15 cellular contexts compared by ENCODE assay signal in genomic region chr19:5564930-5565329, GRCh38. TPM values are rescaled to one million over a fixed set of nuclear protein-coding genes. Genes with fewer than 3 reads are reported as not detected.
A peak's percentile ranks its signal among the peaks of the same experiment; 100 is the strongest.
DNase-seq lines count a peak whose midpoint lies in the region; ATAC-seq and TF ChIP-seq lines count a peak whose summit lies in the region.
"Had no signal": no experiment of that assay in that cellular context is flagged by ENCODE, and none has a peak within 500 bp of the region (broad histone marks: within the 10 kb centered on the region; RNA-seq: fewer than 3 reads in every experiment).

No MANE protein-coding gene starts in this region.

- H3K9ac ChIP-seq in SK-N-SH (no peak overlapping the region), trophoblast cell (ENCODE audit: low read length) (no peak overlapping the region)
- H3K9ac ChIP-seq: BLaER1 had no signal

- H3K27ac ChIP-seq in SK-N-SH (ENCODE audit: low read depth in 2 of 2, low read length in 1 of 2) (no peak overlapping the region), trophoblast cell (ENCODE audit: low read depth, low read length) (no peak overlapping the region), spleen (no peak overlapping the region)
- H3K27ac ChIP-seq: 22Rv1, BLaER1 had no signal

- H3K36me3 ChIP-seq in SK-N-SH (replicated peaks in 1 of 2; ENCODE audit: control insufficient read depth in 1 of 2, insufficient read depth in 2 of 2, low read length in 1 of 2) (no peaks in the 10 kb centered on the region), trophoblast cell (ENCODE audit: control insufficient read depth in 1 of 2, insufficient read depth in 2 of 2, low read length in 2 of 2) (no peaks in the 10 kb centered on the region), spleen (no peaks in the 10 kb centered on the region)

- ATAC-seq in SK-N-SH treated with all-trans-retinoic acid at 6 μM for 48 hours, result no peak
- no peak for ATAC-seq in HG03469 (IDR thresholded peaks at IDR 0.05; ENCODE audit: unreplicated experiment)
- ATAC-seq in GM21529 (IDR thresholded peaks at IDR 0.05; ENCODE audit: unreplicated experiment), result no peak
- no peak for ATAC-seq in HG02885 (IDR thresholded peaks at IDR 0.05; ENCODE audit: poor library complexity, unreplicated experiment)
- ATAC-seq: HCT116 had no signal

- 53% methylated on average over 7 of the region's 7 CpGs for whole genome bisulfite sequencing in SK-N-SH (ENCODE audit: low lambda C conversion rate)
- no CpG with 5 or more reads among the region's 7 CpGs for WGBS in trophoblast cell (ENCODE audit: extremely low coverage, insufficient coverage, insufficient read length)
- WGBS in spleen, 5 donors, result 67 to 74% (median 72%) methylated on average over 7 of the region's 7 CpGs

- H3K4me1 Mint-ChIP-seq in endothelial cell (ENCODE audit: unreplicated experiment), result no peaks in the 10 kb centered on the region
- H3K4me1 Mint-ChIP-seq: CD4-positive, CD25-positive, alpha-beta regulatory T cell had no signal

- no peak for TF ChIP-seq EP300 in SK-N-SH (IDR thresholded peaks at IDR 0.05; ENCODE audit: borderline replicate concordance in 1 of 2, low read depth in 1 of 2, low read length in 1 of 2)

- H3K36me3 Mint-ChIP-seq in endothelial cell (ENCODE audit: low read depth, unreplicated experiment), result no peaks in the 10 kb centered on the region
- H3K36me3 Mint-ChIP-seq: CD4-positive, CD25-positive, alpha-beta regulatory T cell had no signal

- peak overlapping the region; percentile 61 for H3K27ac Mint-ChIP-seq in endothelial cell (ENCODE audit: unreplicated experiment)
- H3K27ac Mint-ChIP-seq: CD4-positive, CD25-positive, alpha-beta regulatory T cell had no signal

- H3K23ac ChIP-seq in trophoblast cell (ENCODE audit: low read length), result no peak overlapping the region

- H3K4me1 ChIP-seq in SK-N-SH (ENCODE audit: control insufficient read depth in 1 of 2, insufficient read depth in 2 of 2, low read depth in 1 of 2, low read length in 1 of 2) (no peaks in the 10 kb centered on the region; a peak in 1 of 4 replicates), trophoblast cell (ENCODE audit: control insufficient read depth in 1 of 2, insufficient read depth in 2 of 2, low read length in 2 of 2) (peaks cover 0 to 6% of the 10 kb centered on the region in 2 experiments), spleen (peaks cover 0 to 5% (median 0%) of the 10 kb centered on the region in 6 donors)

- peak overlapping the region; percentile 25 for H3K18ac ChIP-seq in trophoblast cell (ENCODE audit: low read length)

- H2BK12ac ChIP-seq in trophoblast cell (ENCODE audit: low read length), result no peak overlapping the region

- peaks cover 10% of the 10 kb centered on the region for H3K79me1 ChIP-seq in trophoblast cell (ENCODE audit: low read length)

- TF ChIP-seq POLR2A in spleen (IDR thresholded peaks at IDR 0.05), result no peak

- H2AK5ac ChIP-seq in trophoblast cell (ENCODE audit: low read length), result peak overlapping the region; percentile 33

- no peaks in the 10 kb centered on the region for H3F3A ChIP-seq in SK-N-SH (replicated peaks; ENCODE audit: insufficient read depth)

- intact Hi-C loops in spleen (cut with DNase I; ENCODE audit: low total_unique reads), result no loop called here

- H3K27me3 ChIP-seq in SK-N-SH (ENCODE audit: insufficient read depth) (peaks cover 28% of the 10 kb centered on the region), trophoblast cell (ENCODE audit: insufficient read depth, low read length) (no peaks in the 10 kb centered on the region), spleen (replicated peaks in 1 of 7) (peaks cover 0 to 97% (median 23%) of the 10 kb centered on the region in 7 donors)
- H3K27me3 ChIP-seq: BLaER1 had no signal

- no peak overlapping the region for H2BK5ac ChIP-seq in trophoblast cell (ENCODE audit: low read depth, low read length, poor library complexity)

- H3K79me2 ChIP-seq in SK-N-SH (ENCODE audit: insufficient read depth) (no peaks in the 10 kb centered on the region), trophoblast cell (ENCODE audit: control insufficient read depth, insufficient read depth, low read length, poor library complexity) (peaks cover 2% of the 10 kb centered on the region)

- H3K14ac ChIP-seq in trophoblast cell (ENCODE audit: low read length), result no peak overlapping the region

- POLR2A ChIA-PET in SK-N-SH (lab: Yijun Ruan, JAX), result no interaction called here

- no peak overlapping the region for H4K12ac ChIP-seq in trophoblast cell (ENCODE audit: low read depth, low read length)

- CTCF ChIA-PET in SK-N-SH (lab: Yijun Ruan, JAX), result no interaction called here

- peak overlapping the region; percentile 9 for H3K4ac ChIP-seq in trophoblast cell (ENCODE audit: low read depth, low read length)

- DNase-seq in SK-N-SH (peak; percentile 27), endothelial cell (ENCODE audit: low spot score) (no peak), trophoblast cell (peak; percentile 57 to 64), spleen (no peak)
- DNase-seq: AML-193; CD4-positive, CD25-positive, alpha-beta regulatory T cell; DMS53; GF-D8 had no signal

- peak overlapping the region; percentile 7 for H4K91ac ChIP-seq in trophoblast cell (ENCODE audit: low read depth, low read length)

- H3K27me3 Mint-ChIP-seq in endothelial cell (ENCODE audit: unreplicated experiment), result peaks cover 11% of the 10 kb centered on the region

- TF ChIP-seq CTCF in SK-N-SH (IDR thresholded peaks at IDR 0.05) (no peak), endothelial cell (IDR thresholded peaks at IDR 0.05; ENCODE audit: unreplicated experiment) (no peak), spleen (IDR thresholded peaks at IDR 0.05 in 8 of 11, conservative IDR thresholded peaks at IDR 0.05 in 3 of 11) (no peak)

- no peaks in the 10 kb centered on the region for H3K9me2 ChIP-seq in SK-N-SH

- H2AFZ ChIP-seq in SK-N-SH (ENCODE audit: low read depth) (no peak overlapping the region), trophoblast cell (ENCODE audit: insufficient read depth, low read length, poor library complexity) (no peak overlapping the region)

- no peak overlapping the region for H3K4me2 ChIP-seq in SK-N-SH
- no peak overlapping the region for H3K4me2 ChIP-seq in trophoblast cell (ENCODE audit: low read length)

- no peaks in the 10 kb centered on the region for H3K9me3 Mint-ChIP-seq in endothelial cell (ENCODE audit: unreplicated experiment)

- H4K20me1 ChIP-seq in SK-N-SH (ENCODE audit: insufficient read depth), result no peaks in the 10 kb centered on the region
- H4K20me1 ChIP-seq: BLaER1 had no signal

- H3K4me3 Mint-ChIP-seq in endothelial cell (ENCODE audit: unreplicated experiment), result no peak overlapping the region
- H3K4me3 Mint-ChIP-seq: CD4-positive, CD25-positive, alpha-beta regulatory T cell had no signal

- H4K8ac ChIP-seq in trophoblast cell (ENCODE audit: low read depth, low read length), result no peak overlapping the region

- no peak overlapping the region for H2BK120ac ChIP-seq in trophoblast cell (ENCODE audit: insufficient read depth, low read length, poor library complexity)

- H3K4me3 ChIP-seq in SK-N-SH (ENCODE audit: low read depth in 2 of 2, low read length in 1 of 2), result no peak overlapping the region
- H3K4me3 ChIP-seq in trophoblast cell (ENCODE audit: low read depth, low read length), result no peak overlapping the region
- no peak overlapping the region for H3K4me3 ChIP-seq in spleen
- H3K4me3 ChIP-seq: BLaER1 had no signal

- no peak for TF ChIP-seq RAD21 in SK-N-SH (IDR thresholded peaks at IDR 0.05; ENCODE audit: low read length)

- H3K9me3 ChIP-seq in SK-N-SH (no peaks in the 10 kb centered on the region), trophoblast cell (ENCODE audit: insufficient read depth, low read depth, low read length) (peaks cover 3% of the 10 kb centered on the region), spleen (peaks cover 0 to 20% (median 14%) of the 10 kb centered on the region in 8 donors)

TF ChIP-seq in SK-N-SH, 30 proteins besides CTCF, POLR2A, EP300 and RAD21:
- TF ChIP-seq MXI1 (IDR thresholded peaks at IDR 0.05; ENCODE audit: low read depth, low read length) (no peak), TAF1 (IDR thresholded peaks at IDR 0.05; ENCODE audit: borderline replicate concordance, low read depth, low read length) (no peak), TEAD4 (IDR thresholded peaks at IDR 0.05; ENCODE audit: borderline replicate concordance, insufficient read depth) (no peak), GATA2 (CRISPR knock-in tag; IDR thresholded peaks at IDR 0.05) (no peak), EZH2phosphoT487 (IDR thresholded peaks at IDR 0.05; ENCODE audit: borderline replicate concordance, low read depth) (no peak)

TF ChIP-seq in SK-N-SH treated with all-trans-retinoic acid at 6 μM for 48 hours, 23 proteins besides CTCF, POLR2A, EP300 and RAD21 (continues in another document):
- TF ChIP-seq ESRRG (CRISPR knock-in tag; IDR thresholded peaks at IDR 0.05) (no peak), ARNTL (CRISPR knock-in tag; IDR thresholded peaks at IDR 0.05; ENCODE audit: borderline replicate concordance, low read depth) (no peak), ZFP30 (CRISPR knock-in tag; IDR thresholded peaks at IDR 0.05) (no peak), TOX (CRISPR knock-in tag; IDR thresholded peaks at IDR 0.05; ENCODE audit: borderline replicate concordance) (no peak), ZNF8 (CRISPR knock-in tag; IDR thresholded peaks at IDR 0.05) (no peak), ZNF565 (CRISPR knock-in tag; conservative IDR thresholded peaks at IDR 0.05; ENCODE audit: low read depth) (no peak)

RNA-seq across cellular contexts. Expression of gene TINCR, which starts 2.8 kb away (rescaled TPM):
- 0.02 and 0.03 TPM in 2 replicates for polyA plus RNA-seq in SK-N-SH (2012; rRNA removed)
- 0.03 and 0.07 TPM in 2 replicates for polyA plus RNA-seq in SK-N-SH (2012; cell fraction: cytosol; rRNA removed)
- polyA plus RNA-seq in SK-N-SH (2012; cell fraction: nucleus; rRNA removed), result 0.11 and 0.12 TPM in 2 replicates
- total RNA-seq in endothelial cell (ENCODE audit: unreplicated experiment), result 0.33 TPM
- 72.9 and 77.9 TPM in 2 replicates for polyA plus RNA-seq in trophoblast cell (2013)
- under 1 TPM in 5 of 7 donors, not detected in 2; 0.26 to 0.73 (median 0.27) TPM for total RNA-seq in spleen
- polyA plus RNA-seq in spleen, result under 1 TPM; 0.05 to 0.10 (median 0.09) TPM
- polyA plus RNA-seq: CD4-positive, CD25-positive, alpha-beta regulatory T cell had no signal

RNA-seq across cellular contexts. Expression of gene SAFB2, which starts 57.6 kb away (rescaled TPM):
- polyA plus RNA-seq in SK-N-SH (2012; rRNA removed), result 20.3 and 37.7 TPM in 2 replicates
- polyA plus RNA-seq in SK-N-SH (2012; cell fraction: cytosol; rRNA removed), result 20.4 and 21.6 TPM in 2 replicates
- 84.9 and 120 TPM in 2 replicates for polyA plus RNA-seq in SK-N-SH (2012; cell fraction: nucleus; rRNA removed)
- total RNA-seq in endothelial cell (ENCODE audit: unreplicated experiment), result 85.5 TPM
- 31.8 and 32.5 TPM in 2 replicates for polyA plus RNA-seq in trophoblast cell (2013)
- total RNA-seq in spleen, result 100 to 1,000 TPM in 6 of 7 donors, 10 to 100 TPM in 1; 73.4 to 146 (median 117) TPM
- polyA plus RNA-seq in spleen, result 10 to 100 TPM; 34.8 to 90.6 (median 60.1) TPM

RNA-seq across cellular contexts. Expression of gene SAFB, which starts 58.0 kb away (rescaled TPM):
- polyA plus RNA-seq in SK-N-SH (2012; rRNA removed), result 44.4 and 90.0 TPM in 2 replicates
- 43.3 and 43.5 TPM in 2 replicates for polyA plus RNA-seq in SK-N-SH (2012; cell fraction: cytosol; rRNA removed)
- polyA plus RNA-seq in SK-N-SH (2012; cell fraction: nucleus; rRNA removed), result 157 and 489 TPM in 2 replicates
- 113 TPM for total RNA-seq in endothelial cell (ENCODE audit: unreplicated experiment)
- 75.5 and 76.6 TPM in 2 replicates for polyA plus RNA-seq in trophoblast cell (2013)
- total RNA-seq in spleen, result 100 to 1,000 TPM in 5 of 7 donors, 10 to 100 TPM in 2; 94.5 to 161 (median 112) TPM
- polyA plus RNA-seq in spleen, result 10 to 100 TPM; 41.7 to 70.0 (median 64.8) TPM

Comparison
In these comparisons a context has a peak if more than half of its experiments do, and no peak if none do; other contexts are left out.
1. DNase-seq: peak in SK-N-SH (single experiment) and trophoblast cell (2 of 2); none in endothelial cell (single experiment) and spleen (single experiment).